18 cellular contexts compared by ENCODE assay signal in the genomic region with DNA sequence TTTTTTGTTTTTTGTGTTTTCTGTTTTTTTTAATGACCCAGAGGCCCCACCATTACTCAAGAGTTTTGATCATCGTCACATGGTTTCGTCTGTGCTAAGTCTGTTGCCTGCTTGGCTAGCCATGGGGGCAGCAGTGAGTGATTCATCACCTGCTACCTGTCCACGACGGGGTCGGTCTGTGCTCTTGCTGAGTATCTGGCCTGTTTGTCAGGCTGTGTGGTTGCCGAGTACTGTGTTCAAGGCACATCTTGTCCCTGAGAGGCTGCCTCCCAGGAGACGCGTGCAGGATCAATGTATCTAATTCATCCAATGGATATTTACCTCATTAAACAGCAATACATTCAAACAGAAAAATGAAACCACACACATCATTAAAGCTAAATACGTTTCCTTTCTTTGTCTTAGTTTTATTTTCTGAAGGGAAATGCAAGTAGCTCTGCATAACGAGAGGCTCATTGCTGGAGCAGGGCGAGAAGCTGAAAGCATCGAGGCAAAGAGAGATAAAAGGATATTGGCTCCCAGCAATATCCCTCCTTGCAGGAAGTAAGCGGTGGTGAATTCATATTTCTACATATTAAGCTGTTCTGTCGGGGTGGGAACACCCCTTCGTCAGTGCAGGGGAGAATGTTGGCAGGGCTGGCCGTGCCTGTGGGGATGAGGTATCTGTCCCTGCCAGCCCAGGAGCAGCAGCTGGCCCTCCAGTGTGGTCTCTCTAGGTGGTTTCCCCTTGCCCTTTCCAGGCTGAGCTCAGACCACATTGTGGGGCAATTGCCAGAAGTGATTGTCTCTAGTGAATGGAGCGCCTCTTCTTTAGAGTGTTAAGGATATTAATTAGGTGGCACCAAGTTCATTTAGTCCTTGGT.
DNase-seq lines count a peak whose midpoint lies in the region; ATAC-seq lines count a peak whose summit lies in the region.
"Had no signal": no experiment of that assay in that cellular context is flagged by ENCODE, and none has a peak within 500 bp of the region (broad histone marks: within the 10 kb centered on the region; RNA-seq: fewer than 3 reads in every experiment).

No MANE protein-coding gene starts in this region.

- no peak overlapping the region for H3K27ac Mint-ChIP-seq in stimulated activated memory B cell treated with anti-CD40 and anti-IgM and Interleukin-4, amounts not matched to agents 10 μg/mL and 1 μg/mL and 100 μg/mL, for 72 hours
- H3K27ac Mint-ChIP-seq: effector memory CD8-positive, alpha-beta T cell; neural progenitor cell; T-cell had no signal

- ATAC-seq in GM19025 (IDR thresholded peaks at IDR 0.05; ENCODE audit: low read depth, unreplicated experiment) (peak; percentile 60), HG03064 (IDR thresholded peaks at IDR 0.05; ENCODE audit: low read depth, unreplicated experiment) (peak; percentile 57), HG03442 (IDR thresholded peaks at IDR 0.05; ENCODE audit: unreplicated experiment) (no peak), HG02571 (IDR thresholded peaks at IDR 0.05; ENCODE audit: unreplicated experiment) (no peak)
- no peak for ATAC-seq in stimulated activated memory B cell treated with anti-CD40 and anti-IgM and Interleukin-4, amounts not matched to agents 10 μg/mL and 1 μg/mL and 100 μg/mL, for 72 hours
- ATAC-seq: effector memory CD8-positive, alpha-beta T cell; T-cell had no signal

- H3K36me3 Mint-ChIP-seq in stimulated activated memory B cell treated with anti-CD40 and anti-IgM and Interleukin-4, amounts not matched to agents 10 μg/mL and 1 μg/mL and 100 μg/mL, for 72 hours = no peaks in the 10 kb centered on the region
- H3K36me3 Mint-ChIP-seq: neural progenitor cell, T-cell had no signal

- DNase-seq in glomerular visceral epithelial cell (ENCODE audit: extremely low spot score) = peak; percentile 91
- no peak for DNase-seq in NCI-H1694 (lab: John Stamatoyannopoulos, UW)
- DNase-seq: activated CD4-positive, alpha-beta T cell treated with anti-CD3 and anti-CD28 coated beads, Interleukin-2, amount 50 U/mL, for 4 hours; activated naive CD4-positive, alpha-beta T cell treated with Interleukin-2 at 50 U/mL for 16 hours; activated T-cell treated with anti-CD3 and anti-CD28 coated beads, Interleukin-2, amount 50 U/mL, for 1 hour; anterior cingulate cortex; COR-L47; effector memory CD8-positive, alpha-beta T cell; kidney glomerular epithelial cell; NCI-H187; stimulated activated CD4-positive, alpha-beta T cell treated with anti-CD3 and anti-CD28 coated beads, Interleukin-12 subunit alpha, Interleukin-12 subunit beta, amount 100 ng/mL, for 4 hours; T-cell had no signal

- H3K4me1 Mint-ChIP-seq in stimulated activated memory B cell treated with anti-CD40 and anti-IgM and Interleukin-4, amounts not matched to agents 10 μg/mL and 1 μg/mL and 100 μg/mL, for 72 hours = no peaks in the 10 kb centered on the region
- H3K4me1 Mint-ChIP-seq: neural progenitor cell, T-cell had no signal

- peaks cover 33% of the 10 kb centered on the region for H3K27me3 Mint-ChIP-seq in stimulated activated memory B cell treated with anti-CD40 and anti-IgM and Interleukin-4, amounts not matched to agents 10 μg/mL and 1 μg/mL and 100 μg/mL, for 72 hours

- peak overlapping the region; percentile 19 for H3K4me3 Mint-ChIP-seq in stimulated activated memory B cell treated with anti-CD40 and anti-IgM and Interleukin-4, amounts not matched to agents 10 μg/mL and 1 μg/mL and 100 μg/mL, for 72 hours
- H3K4me3 Mint-ChIP-seq: effector memory CD8-positive, alpha-beta T cell; neural progenitor cell; T-cell had no signal

- no peaks in the 10 kb centered on the region for H3K9me3 Mint-ChIP-seq in stimulated activated memory B cell treated with anti-CD40 and anti-IgM and Interleukin-4, amounts not matched to agents 10 μg/mL and 1 μg/mL and 100 μg/mL, for 72 hours
- H3K9me3 Mint-ChIP-seq: neural progenitor cell had no signal

Comparison
In these comparisons a context has a peak if more than half of its experiments do, and no peak if none do; other contexts are left out.
1. ATAC-seq: peak in GM19025 (single experiment) and HG03064 (single experiment); none in stimulated activated memory B cell treated with anti-CD40 and anti-IgM and Interleukin-4, amounts not matched to agents 10 μg/mL and 1 μg/mL and 100 μg/mL, for 72 hours (single experiment), HG03442 (single experiment) and HG02571 (single experiment).